Comparison of ENCODE assay signal across 8 cellular contexts in the genomic region with DNA sequence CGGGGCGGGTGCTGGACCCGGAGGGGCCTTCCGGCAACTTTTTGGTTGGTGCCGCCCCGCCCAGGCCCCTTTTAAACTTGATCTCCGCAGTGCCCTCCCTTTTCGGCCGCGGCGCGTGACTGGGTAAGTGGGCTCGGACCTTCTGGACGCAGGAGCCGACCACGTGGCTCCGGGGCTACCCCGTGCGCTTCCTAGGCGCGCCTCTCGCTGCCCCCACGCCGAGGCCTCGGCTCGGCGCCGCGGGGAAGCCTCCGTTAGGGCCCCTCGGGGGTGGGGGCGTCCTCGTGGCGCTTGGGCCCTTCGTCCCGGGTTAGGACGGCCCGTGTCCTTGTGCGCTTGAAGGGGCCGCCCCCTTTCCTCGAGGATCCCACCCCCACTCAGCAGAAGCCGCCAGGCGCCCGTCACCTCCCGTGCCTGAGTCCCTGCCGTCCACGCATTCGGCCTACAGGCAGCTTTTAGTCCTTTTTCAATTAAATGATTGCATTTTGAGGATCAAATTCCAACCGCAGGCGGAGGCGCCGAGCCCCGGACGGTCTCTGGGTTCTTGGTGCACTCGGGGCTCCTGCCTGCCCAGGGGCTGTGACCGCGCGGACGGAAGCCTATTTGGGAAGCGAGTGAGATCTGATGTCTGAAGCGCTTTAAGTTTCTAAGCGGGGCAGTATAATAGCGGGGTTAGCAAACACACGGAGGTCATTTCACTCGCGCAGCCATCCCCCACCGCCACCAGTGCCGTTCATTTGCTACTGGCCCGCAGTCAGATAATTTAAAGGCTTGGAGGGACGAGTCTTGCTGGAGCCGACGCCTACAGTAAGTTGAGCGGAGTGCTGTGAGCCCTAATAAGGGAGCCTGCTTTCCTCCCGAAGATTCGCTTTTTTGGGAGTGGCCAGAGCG. TPM values are rescaled to one million over a fixed set of nuclear protein-coding genes. Genes with fewer than 3 reads are reported as not detected.
DNase-seq lines count a peak whose midpoint lies in the region; ATAC-seq and TF ChIP-seq lines count a peak whose summit lies in the region.

No MANE protein-coding gene starts in this region.

- no peaks in the 10 kb centered on the region for H4K20me1 ChIP-seq in osteoblast (ENCODE audit: insufficient read depth, low read length)

- H3K4me2 ChIP-seq in osteoblast (ENCODE audit: insufficient read depth, low read length) = peak overlapping the region; percentile 85

- ATAC-seq in thoracic aorta (ENCODE audit: insufficient number of reproducible peaks, low FRiP score, low read depth) = peak; percentile 56

- no peaks in the 10 kb centered on the region for H3K9me3 ChIP-seq in osteoblast (ENCODE audit: low read depth, low read length)
- H3K9me3 ChIP-seq in thoracic aorta = no peaks in the 10 kb centered on the region

- no peak overlapping the region for H2AFZ ChIP-seq in osteoblast (ENCODE audit: low read length)

- no peak for TF ChIP-seq CTCF in GM20000 (IDR thresholded peaks at IDR 0.05; ENCODE audit: extremely low read depth, missing control alignments)
- TF ChIP-seq CTCF in osteoblast (IDR thresholded peaks at IDR 0.05; ENCODE audit: extremely low read depth, low read depth, low read length) = no peak
- peak; percentile 1 for TF ChIP-seq CTCF in thoracic aorta (IDR thresholded peaks at IDR 0.05)

- H3K79me2 ChIP-seq in osteoblast (ENCODE audit: insufficient read depth, low read length) = peaks cover 9% of the 10 kb centered on the region

- peaks cover 41% of the 10 kb centered on the region for H3K4me1 ChIP-seq in osteoblast (ENCODE audit: insufficient read depth, low read length)
- H3K4me1 ChIP-seq in thoracic aorta (ENCODE audit: control insufficient read depth in 1 of 2, low read depth in 2 of 2) = peaks cover 11 to 36% of the 10 kb centered on the region in 2 donors

- H3K36me3 ChIP-seq in osteoblast (ENCODE audit: insufficient read depth, low read length) (peaks cover 17% of the 10 kb centered on the region), thoracic aorta (no peaks in the 10 kb centered on the region)

- no peaks in the 10 kb centered on the region for H3K27me3 ChIP-seq in osteoblast (ENCODE audit: insufficient read depth, low read length)
- H3K27me3 ChIP-seq in thoracic aorta (replicated peaks; ENCODE audit: insufficient read depth) = no peaks in the 10 kb centered on the region

- DNase-seq in DMS 273 treated with DMSO at 0.1 percent for 48 hours (lab: John Stamatoyannopoulos, UW) (peak; percentile 87), GM20000 (ENCODE audit: low spot score) (peak; percentile 96), HPDE6-E6E7 (ENCODE audit: extremely low spot score) (peak; percentile 68), RPMI7951 (ENCODE audit: low read depth) (peak; percentile 91), germinal center (ENCODE audit: low spot score) (peak; percentile 52), osteoblast (ENCODE audit: insufficient read length, low spot score, missing footprints) (peak; percentile 96), thoracic aorta (ENCODE audit: low spot score) (peak; percentile 66)
- peak; percentile 73 for DNase-seq in activated gamma-delta T cell treated with anti-CD3 and anti-CD28 coated beads, Interleukin-2, amount 50 U/mL, for 16 hours (ENCODE audit: low read depth)

- H3K4me3 ChIP-seq in osteoblast (ENCODE audit: insufficient read depth, low read length) (peak overlapping the region; percentile 73), thoracic aorta (peak overlapping the region; percentile 92)

- H3K27ac ChIP-seq in osteoblast (ENCODE audit: low read depth, low read length) = peak overlapping the region; percentile 91
- peak overlapping the region; percentile 89 to 90 for H3K27ac ChIP-seq in thoracic aorta

RNA-seq across cellular contexts. Expression of gene TOMM7, which starts 31.8 kb away (rescaled TPM):
- total RNA-seq in RPMI7951 (2014; rRNA removed; shearing (Covaris generic)) = 356 and 425 TPM in 2 replicates
- total RNA-seq in osteoblast (144 and 197 TPM in 2 replicates), thoracic aorta (100 to 1,000 TPM in 1 of 2 donors, 10 to 100 TPM in 1; 95.0 to 123 TPM)

Comparison
In these comparisons a context has a peak if more than half of its experiments do, and no peak if none do; other contexts are left out.
1. Peak in every context shown above with its lines: DNase-seq, ATAC-seq, H3K4me3 ChIP-seq and H3K27ac ChIP-seq.